Comparison of ENCODE assay signal across 23 cellular contexts in the genomic region with DNA sequence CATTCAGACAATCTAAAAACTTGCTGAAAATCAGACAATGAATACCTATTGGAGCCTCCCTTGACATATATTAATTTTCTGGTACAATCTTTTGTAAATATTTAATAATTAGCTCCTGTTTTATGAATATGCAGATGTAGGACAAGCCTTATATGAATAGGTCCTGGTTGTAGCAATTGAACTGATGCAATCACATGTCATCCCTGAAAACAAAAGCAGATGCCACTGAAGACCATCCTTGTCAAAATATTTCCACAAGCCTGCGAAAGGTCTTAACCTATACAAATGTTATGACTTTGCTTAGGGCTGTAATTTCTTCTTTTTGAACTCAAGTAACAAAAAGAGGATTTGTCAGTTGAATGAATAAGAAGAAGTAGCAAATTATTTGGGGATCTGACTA.
"Had no signal": no experiment of that assay in that cellular context is flagged by ENCODE, and none has a peak within 500 bp of the region (broad histone marks: within the 10 kb centered on the region; RNA-seq: fewer than 3 reads in every experiment).

No MANE protein-coding gene starts in this region.

- H2AFZ ChIP-seq: neural progenitor cell had no signal

- H3K4me3 ChIP-seq: lower lobe of right lung, neural progenitor cell, transverse colon, uterus had no signal

- H3K27ac Mint-ChIP-seq: activated naive CD4-positive, alpha-beta T cell treated with anti-CD3 and anti-CD28 coated beads for 36 hours; endodermal cell; naive thymus-derived CD4-positive, alpha-beta T cell; neural progenitor cell; stimulated activated memory B cell treated with anti-CD40 and anti-IgM and Interleukin-4, amounts not matched to agents 10 μg/mL and 1 μg/mL and 100 μg/mL, for 72 hours had no signal

- DNase-seq: activated CD4-positive, alpha-beta T cell treated with anti-CD3 and anti-CD28 coated beads for 4 hours; activated CD4-positive, alpha-beta T cell treated with anti-CD3 and anti-CD28 coated beads, Interleukin-2, amount 50 U/mL, for 48 hours; activated CD4-positive, CD25-positive, alpha-beta regulatory T cell; activated CD8-positive, alpha-beta memory T cell treated with anti-CD3 and anti-CD28 coated beads, Interleukin-2, amount 50 U/mL, for 48 hours; activated naive CD4-positive, alpha-beta T cell treated with anti-CD3 and anti-CD28 coated beads for 36 hours; activated T-cell treated with anti-CD3 and anti-CD28 coated beads, Interleukin-2, amount 50 U/mL, for 4 hours; amygdala; cerebellar nuclear complex; cortex of kidney; endodermal cell; kidney; lower lobe of right lung; naive thymus-derived CD4-positive, alpha-beta T cell; small intestine; stimulated activated CD4-positive, alpha-beta T cell treated with anti-CD3 and anti-CD28 coated beads, Interleukin-15, amount 100 ng/mL, for 24 hours; T1000; transverse colon; uterus had no signal

- H3K27ac ChIP-seq: epithelial cell of prostate, lower lobe of right lung, neural progenitor cell, transverse colon, uterus had no signal

- H3K4me2 ChIP-seq: neural progenitor cell had no signal

- H3K9me3 ChIP-seq: lower lobe of right lung, transverse colon, uterus had no signal

- H3K4me3 Mint-ChIP-seq: activated naive CD4-positive, alpha-beta T cell treated with anti-CD3 and anti-CD28 coated beads for 36 hours; activated T-cell treated with anti-CD3 and anti-CD28 coated beads, Interleukin-2, amount 50 U/mL, for 4 hours; endodermal cell; naive thymus-derived CD4-positive, alpha-beta T cell; neural progenitor cell; stimulated activated memory B cell treated with anti-CD40 and anti-IgM and Interleukin-4, amounts not matched to agents 10 μg/mL and 1 μg/mL and 100 μg/mL, for 72 hours had no signal

- H3K27me3 ChIP-seq: neural progenitor cell, transverse colon, uterus had no signal

- H3K4me1 Mint-ChIP-seq: naive thymus-derived CD4-positive, alpha-beta T cell; neural progenitor cell; stimulated activated memory B cell treated with anti-CD40 and anti-IgM and Interleukin-4, amounts not matched to agents 10 μg/mL and 1 μg/mL and 100 μg/mL, for 72 hours had no signal

- ATAC-seq: activated T-cell treated with anti-CD3 and anti-CD28 coated beads, Interleukin-2, amount 50 U/mL, for 4 hours; left lobe of liver; lower lobe of right lung; naive thymus-derived CD4-positive, alpha-beta T cell; sciatic nerve; stimulated activated memory B cell treated with anti-CD40 and anti-IgM and Interleukin-4, amounts not matched to agents 10 μg/mL and 1 μg/mL and 100 μg/mL, for 72 hours had no signal

- H3K4me1 ChIP-seq: lower lobe of right lung, transverse colon, uterus had no signal

- H3K27me3 Mint-ChIP-seq: naive thymus-derived CD4-positive, alpha-beta T cell; stimulated activated memory B cell treated with anti-CD40 and anti-IgM and Interleukin-4, amounts not matched to agents 10 μg/mL and 1 μg/mL and 100 μg/mL, for 72 hours had no signal

- H3K9ac ChIP-seq: neural progenitor cell had no signal

- H3K9me3 Mint-ChIP-seq: endodermal cell; neural progenitor cell; stimulated activated memory B cell treated with anti-CD40 and anti-IgM and Interleukin-4, amounts not matched to agents 10 μg/mL and 1 μg/mL and 100 μg/mL, for 72 hours had no signal

- H3K36me3 ChIP-seq: lower lobe of right lung, neural progenitor cell, transverse colon, uterus had no signal

- FAIRE-seq: kidney, small intestine had no signal
